In the genomic region with DNA sequence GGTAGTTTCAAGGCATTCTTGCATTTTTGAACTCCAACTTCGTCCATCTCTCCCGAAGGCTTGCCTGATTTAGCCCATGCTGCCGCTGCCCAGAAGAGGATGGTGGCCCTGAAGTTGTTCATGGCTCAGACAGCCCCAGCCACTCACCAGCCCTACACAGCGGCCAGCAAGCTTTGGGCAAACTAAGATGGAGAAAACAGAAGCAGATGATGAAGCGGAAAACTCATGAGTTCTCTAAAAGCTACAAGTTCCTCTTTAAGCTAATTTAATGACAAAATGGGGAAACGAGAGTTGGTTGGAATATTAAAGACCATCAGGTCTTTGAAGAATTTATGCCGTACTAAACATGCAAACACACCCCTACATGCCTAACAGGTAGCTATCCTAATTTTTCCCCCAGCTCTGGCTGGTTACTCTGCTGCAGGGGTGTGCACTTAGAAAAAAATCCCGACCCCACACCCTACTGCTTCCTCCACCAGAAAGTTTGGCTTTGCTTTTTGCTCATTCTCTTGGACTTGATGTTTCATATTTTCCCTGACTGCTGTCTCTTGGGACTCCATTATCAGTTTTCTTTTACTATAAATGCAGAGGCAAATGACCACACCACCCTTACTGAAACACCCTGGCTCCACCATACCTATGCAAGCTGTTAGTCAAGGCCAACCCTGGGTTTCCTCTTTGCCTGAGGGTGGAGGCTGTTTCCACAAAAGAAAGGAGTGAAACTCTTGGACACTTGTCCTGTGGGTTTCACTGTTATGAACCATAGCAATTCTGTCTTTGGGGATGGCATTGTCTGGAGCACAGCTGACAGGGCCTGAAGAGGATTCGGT, we compare ENCODE assay signal across 13 cellular contexts. TPM values are rescaled to one million over a fixed set of nuclear protein-coding genes. Genes with fewer than 3 reads are reported as not detected.
A peak's percentile ranks its signal among the peaks of the same experiment; 100 is the strongest.
DNase-seq lines count a peak whose midpoint lies in the region; ATAC-seq, FAIRE-seq and TF ChIP-seq lines count a peak whose summit lies in the region.
"Had no signal": no experiment of that assay in that cellular context is flagged by ENCODE, and none has a peak within 500 bp of the region (broad histone marks: within the 10 kb centered on the region; RNA-seq: fewer than 3 reads in every experiment).

A gene with protein sequence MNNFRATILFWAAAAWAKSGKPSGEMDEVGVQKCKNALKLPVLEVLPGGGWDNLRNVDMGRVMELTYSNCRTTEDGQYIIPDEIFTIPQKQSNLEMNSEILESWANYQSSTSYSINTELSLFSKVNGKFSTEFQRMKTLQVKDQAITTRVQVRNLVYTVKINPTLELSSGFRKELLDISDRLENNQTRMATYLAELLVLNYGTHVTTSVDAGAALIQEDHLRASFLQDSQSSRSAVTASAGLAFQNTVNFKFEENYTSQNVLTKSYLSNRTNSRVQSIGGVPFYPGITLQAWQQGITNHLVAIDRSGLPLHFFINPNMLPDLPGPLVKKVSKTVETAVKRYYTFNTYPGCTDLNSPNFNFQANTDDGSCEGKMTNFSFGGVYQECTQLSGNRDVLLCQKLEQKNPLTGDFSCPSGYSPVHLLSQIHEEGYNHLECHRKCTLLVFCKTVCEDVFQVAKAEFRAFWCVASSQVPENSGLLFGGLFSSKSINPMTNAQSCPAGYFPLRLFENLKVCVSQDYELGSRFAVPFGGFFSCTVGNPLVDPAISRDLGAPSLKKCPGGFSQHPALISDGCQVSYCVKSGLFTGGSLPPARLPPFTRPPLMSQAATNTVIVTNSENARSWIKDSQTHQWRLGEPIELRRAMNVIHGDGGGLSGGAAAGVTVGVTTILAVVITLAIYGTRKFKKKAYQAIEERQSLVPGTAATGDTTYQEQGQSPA (minus strand): TSS at position 184 of the 830 bp plus-strand sequence. CDS start 62 bp downstream, at position 122.

- FAIRE-seq in GM12892 (lab: Jason Lieb, UNC) (peak; percentile 90), D721Med (lab: Jason Lieb, UNC) (no peak)
- FAIRE-seq: bronchial epithelial cell had no signal

- no peaks in the 10 kb centered on the region for H3K36me3 ChIP-seq in ascending aorta

- no peak for TF ChIP-seq POLR2A in GM12892 (IDR thresholded peaks at IDR 0.05; ENCODE audit: low read depth, low read length)

- H3K27me3 ChIP-seq in ascending aorta = no peaks in the 10 kb centered on the region

- H3K4me1 Mint-ChIP-seq in osteocyte (ENCODE audit: unreplicated experiment) = peaks cover 12% of the 10 kb centered on the region

- H3K27ac ChIP-seq in ascending aorta = no peak within 1 kb of the TSS

- peak within 1 kb of the TSS in 1 of 2 donors; percentile 33 for H3K4me3 ChIP-seq in ascending aorta

- TF ChIP-seq CTCF in ascending aorta (IDR thresholded peaks at IDR 0.05) (no peak), osteocyte (IDR thresholded peaks at IDR 0.05) (no peak), D721Med (IDR thresholded peaks at IDR 0.05; ENCODE audit: insufficient read depth, missing control alignments) (no peak)

- no peak within 1 kb of the TSS for H3K27ac Mint-ChIP-seq in osteocyte (ENCODE audit: unreplicated experiment)
- H3K27ac Mint-ChIP-seq: CD8-positive, alpha-beta T cell had no signal

- H3K9me3 Mint-ChIP-seq in osteocyte (ENCODE audit: unreplicated experiment) = no peaks in the 10 kb centered on the region
- H3K9me3 Mint-ChIP-seq: CD8-positive, alpha-beta T cell had no signal

- intact Hi-C loops in ascending aorta (cut with DNase I) = no loop called here

- no peak for DNase-seq in GM12892 (ENCODE audit: insufficient read length)
- DNase-seq in ascending aorta (ENCODE audit: low spot score in 2 of 2) = no peak
- DNase-seq in osteocyte (ENCODE audit: extremely low spot score, unreplicated experiment) = peak; percentile 56
- no peak for DNase-seq in D721Med (ENCODE audit: insufficient read length, low spot score)
- DNase-seq in GM19238 (ENCODE audit: insufficient read length, low spot score) = no peak
- no peak for DNase-seq in HCEC 1CT
- DNase-seq: CD8-positive, alpha-beta T cell; midbrain; NCI-H226; T-helper 1 cell had no signal

- ATAC-seq in HG02798 (IDR thresholded peaks at IDR 0.05; ENCODE audit: poor library complexity, unreplicated experiment) = peak; percentile 15
- ATAC-seq in GM19328 (IDR thresholded peaks at IDR 0.05; ENCODE audit: unreplicated experiment) = no peak
- ATAC-seq: CD8-positive, alpha-beta T cell had no signal

- no peaks in the 10 kb centered on the region for H3K4me1 ChIP-seq in ascending aorta

- no peaks in the 10 kb centered on the region for H3K9me3 ChIP-seq in ascending aorta

- no peak within 1 kb of the TSS for H3K4me3 Mint-ChIP-seq in osteocyte (ENCODE audit: unreplicated experiment)
- H3K4me3 Mint-ChIP-seq: CD8-positive, alpha-beta T cell had no signal

- no peaks in the 10 kb centered on the region for H3K36me3 Mint-ChIP-seq in osteocyte (ENCODE audit: unreplicated experiment)
- H3K36me3 Mint-ChIP-seq: CD8-positive, alpha-beta T cell had no signal

- peaks cover 30% of the 10 kb centered on the region for H3K27me3 Mint-ChIP-seq in osteocyte (ENCODE audit: unreplicated experiment)

RNA-seq across cellular contexts. Expression of the gene that starts here (rescaled TPM):
- 2.6 TPM for polyA plus RNA-seq in GM12892 (2012; ENCODE audit: missing spikeins)
- total RNA-seq in ascending aorta = 14.5 TPM
- total RNA-seq in osteocyte = not detected in 2 replicates
- total RNA-seq: bronchial epithelial cell had no signal

Comparison
In these comparisons a context has a peak if more than half of its experiments do, and no peak if none do; other contexts are left out.
1. RNA of the gene that starts here (total RNA-seq): 14.5 TPM in ascending aorta (single experiment); not detected in osteocyte; every median in the first group is over 10 times any median in the second.
2. Peak in DNase-seq in osteocyte; RNA of the gene not detected or under 1 TPM.